ENCODE assay signal across 19 cellular contexts in genomic region chr17:37614391-37614790, GRCh38. TPM values are rescaled to one million over a fixed set of nuclear protein-coding genes. Genes with fewer than 3 reads are reported as not detected.
DNase-seq lines count a peak whose midpoint lies in the region; ATAC-seq and TF ChIP-seq lines count a peak whose summit lies in the region.
"Had no signal": no experiment of that assay in that cellular context is flagged by ENCODE, and none has a peak within 500 bp of the region (broad histone marks: within the 10 kb centered on the region; RNA-seq: fewer than 3 reads in every experiment).

No MANE protein-coding gene starts in this region.

- ATAC-seq in GM18861 (IDR thresholded peaks at IDR 0.05; ENCODE audit: unreplicated experiment) = no peak
- ATAC-seq: left colon, Right ventricle myocardium inferior, upper lobe of right lung had no signal

- H3K4me3 ChIP-seq in SJSA1 = no peak overlapping the region
- no peak overlapping the region for H3K4me3 ChIP-seq in fibroblast of mammary gland (ENCODE audit: control insufficient read depth, low read depth, low read length)
- H3K4me3 ChIP-seq in skeletal muscle satellite cell (ENCODE audit: low read length) = no peak overlapping the region
- H3K4me3 ChIP-seq in SJCRH30 = no peak overlapping the region
- H3K4me3 ChIP-seq: right atrium auricular region, upper lobe of right lung had no signal

- H3K4me1 ChIP-seq in SJSA1 (replicated peaks) (peaks cover 12% of the 10 kb centered on the region), skeletal muscle satellite cell (ENCODE audit: control insufficient read depth, insufficient read depth, low read length) (peaks cover 15% of the 10 kb centered on the region), SJCRH30 (no peaks in the 10 kb centered on the region)
- H3K4me1 ChIP-seq: upper lobe of right lung had no signal

- H3K36me3 ChIP-seq in SJSA1 (peaks cover 63% of the 10 kb centered on the region), skeletal muscle satellite cell (ENCODE audit: insufficient read depth, low read length) (peaks cover 33% of the 10 kb centered on the region), SJCRH30 (peaks cover 37% of the 10 kb centered on the region)

- H3K27ac ChIP-seq in SJSA1 = peak overlapping the region; percentile 65
- no peak overlapping the region for H3K27ac ChIP-seq in SJCRH30
- H3K27ac ChIP-seq: KMS-11, right atrium auricular region, upper lobe of right lung had no signal

- H3K9me3 ChIP-seq in SJSA1 (replicated peaks) (no peaks in the 10 kb centered on the region), skeletal muscle satellite cell (replicated peaks; ENCODE audit: low read length) (no peaks in the 10 kb centered on the region), SJCRH30 (replicated peaks) (no peaks in the 10 kb centered on the region)
- H3K9me3 ChIP-seq: right atrium auricular region, upper lobe of right lung had no signal

- H3K4me2 ChIP-seq in skeletal muscle satellite cell (ENCODE audit: low read length) = no peak overlapping the region
- H3K4me2 ChIP-seq: KMS-11 had no signal

- TF ChIP-seq CTCF in fibroblast of mammary gland (conservative IDR thresholded peaks at IDR 0.05; ENCODE audit: control insufficient read depth, insufficient read depth, low read depth, low read length) = no peak

- H3K9ac ChIP-seq in skeletal muscle satellite cell (ENCODE audit: low read depth, low read length) = peak overlapping the region; percentile 5
- H3K9ac ChIP-seq: KMS-11 had no signal

- DNase-seq in GM03348 (ENCODE audit: low spot score) = peak; percentile 47
- peak in 1 of 2 experiments; percentile 4 for DNase-seq in SJSA1 (ENCODE audit: low read depth in 1 of 2, low spot score in 2 of 2)
- DNase-seq in fibroblast of mammary gland (ENCODE audit: low read depth) = peak; percentile 89
- no peak for DNase-seq in NCI-H82 (lab: John Stamatoyannopoulos, UW)
- no peak for DNase-seq in SJCRH30
- DNase-seq: activated T-cell treated with anti-CD3 and anti-CD28 coated beads, Interleukin-2, amount 50 U/mL, for 48 hours; GDM1; left colon; naive B cell; NCI-H187; NCI-H69; stimulated activated CD4-positive, alpha-beta T cell treated with anti-CD3 and anti-CD28 coated beads, Interleukin-4, amount 100 ng/mL, for 24 hours; T-helper 9 cell; upper lobe of right lung had no signal

- H3K27me3 ChIP-seq in SJSA1 (replicated peaks) = no peaks in the 10 kb centered on the region
- no peaks in the 10 kb centered on the region for H3K27me3 ChIP-seq in skeletal muscle satellite cell (ENCODE audit: control insufficient read depth, insufficient read depth, low read length)
- H3K27me3 ChIP-seq in SJCRH30 = no peaks in the 10 kb centered on the region
- H3K27me3 ChIP-seq: right atrium auricular region, upper lobe of right lung had no signal

RNA-seq across cellular contexts. Expression of gene SYNRG, which starts 5.2 kb away (rescaled TPM):
- 7.1 and 8.3 TPM in 2 replicates for total RNA-seq in SJSA1 (2014; rRNA removed; shearing (Covaris generic))
- total RNA-seq in skeletal muscle satellite cell (2012; rRNA removed) = 9.4 and 13.1 TPM in 2 replicates
- 14.8 and 16.5 TPM in 2 replicates for total RNA-seq in SJCRH30 (2014; rRNA removed; shearing (Covaris generic))

RNA-seq across cellular contexts. Expression of gene DDX52, which starts 28.9 kb away (rescaled TPM):
- 23.1 and 29.5 TPM in 2 replicates for total RNA-seq in SJSA1 (2014; rRNA removed; shearing (Covaris generic))
- 17.9 and 24.3 TPM in 2 replicates for total RNA-seq in skeletal muscle satellite cell (2012; rRNA removed)
- 29.6 and 32.1 TPM in 2 replicates for total RNA-seq in SJCRH30 (2014; rRNA removed; shearing (Covaris generic))

Comparison
In these comparisons a context has a peak if more than half of its experiments do, and no peak if none do; other contexts are left out.
1. DNase-seq: peak in GM03348 (single experiment) and fibroblast of mammary gland (single experiment); none in NCI-H82 (single experiment) and SJCRH30 (0 of 2).